10 cellular contexts compared by ENCODE assay signal in genomic region chr11:117218133-117218915, GRCh38. TPM values are rescaled to one million over a fixed set of nuclear protein-coding genes. Genes with fewer than 3 reads are reported as not detected.
DNase-seq lines count a peak whose midpoint lies in the region; ATAC-seq, FAIRE-seq and TF ChIP-seq lines count a peak whose summit lies in the region.
"Had no signal": no experiment of that assay in that cellular context is flagged by ENCODE, and none has a peak within 500 bp of the region (broad histone marks: within the 10 kb centered on the region; RNA-seq: fewer than 3 reads in every experiment).

No MANE protein-coding gene starts in this region.

- peak overlapping the region; percentile 7 for H3K27ac Mint-ChIP-seq in activated T-helper 1 cell treated with anti-CD3 and anti-CD28 coated beads, Interleukin-12 subunit alpha, Interleukin-12 subunit beta, Interleukin-2, Interleukin-4 antibody, amounts not matched to agents 30 ng/mL and 10 ng/mL and 1 ng/mL, durations not matched to agents 14 hours and 24 hours and 36 hours
- peak overlapping the region; percentile 65 for H3K27ac Mint-ChIP-seq in memory B cell
- H3K27ac Mint-ChIP-seq in stimulated activated naive B cell treated with anti-CD40 and anti-IgM and Interleukin-4, amounts not matched to agents 10 μg/mL and 1 μg/mL and 100 μg/mL, for 72 hours, result peak overlapping the region; percentile 44

- no peaks in the 10 kb centered on the region for H3K27me3 ChIP-seq in dorsolateral prefrontal cortex

- peaks cover 56% of the 10 kb centered on the region for H3K36me3 Mint-ChIP-seq in activated T-helper 1 cell treated with anti-CD3 and anti-CD28 coated beads, Interleukin-12 subunit alpha, Interleukin-12 subunit beta, Interleukin-2, Interleukin-4 antibody, amounts not matched to agents 30 ng/mL and 10 ng/mL and 1 ng/mL, durations not matched to agents 14 hours and 24 hours and 36 hours (ENCODE audit: low read depth)
- H3K36me3 Mint-ChIP-seq in memory B cell, result peaks cover 43% of the 10 kb centered on the region
- H3K36me3 Mint-ChIP-seq in stimulated activated naive B cell treated with anti-CD40 and anti-IgM and Interleukin-4, amounts not matched to agents 10 μg/mL and 1 μg/mL and 100 μg/mL, for 72 hours, result peaks cover 50 to 71% of the 10 kb centered on the region in 2 donors

- FAIRE-seq in GM19239 (lab: Jason Lieb, UNC), result no peak
- FAIRE-seq: GM12892 had no signal

- H3K4me1 Mint-ChIP-seq in activated T-helper 1 cell treated with anti-CD3 and anti-CD28 coated beads, Interleukin-12 subunit alpha, Interleukin-12 subunit beta, Interleukin-2, Interleukin-4 antibody, amounts not matched to agents 30 ng/mL and 10 ng/mL and 1 ng/mL, durations not matched to agents 14 hours and 24 hours and 36 hours (ENCODE audit: low read depth), result peaks cover 16% of the 10 kb centered on the region
- peaks cover 7% of the 10 kb centered on the region for H3K4me1 Mint-ChIP-seq in memory B cell
- H3K4me1 Mint-ChIP-seq in stimulated activated naive B cell treated with anti-CD40 and anti-IgM and Interleukin-4, amounts not matched to agents 10 μg/mL and 1 μg/mL and 100 μg/mL, for 72 hours, result peaks cover 3 to 12% of the 10 kb centered on the region in 2 donors

- H3K4me3 Mint-ChIP-seq in activated T-helper 1 cell treated with anti-CD3 and anti-CD28 coated beads, Interleukin-12 subunit alpha, Interleukin-12 subunit beta, Interleukin-2, Interleukin-4 antibody, amounts not matched to agents 30 ng/mL and 10 ng/mL and 1 ng/mL, durations not matched to agents 14 hours and 24 hours and 36 hours, result no peak overlapping the region
- H3K4me3 Mint-ChIP-seq in memory B cell, result no peak overlapping the region
- no peak overlapping the region for H3K4me3 Mint-ChIP-seq in stimulated activated naive B cell treated with anti-CD40 and anti-IgM and Interleukin-4, amounts not matched to agents 10 μg/mL and 1 μg/mL and 100 μg/mL, for 72 hours

- intact Hi-C loops in activated T-helper 1 cell treated with anti-CD3 and anti-CD28 coated beads, Interleukin-12 subunit alpha, Interleukin-12 subunit beta, Interleukin-2, Interleukin-4 antibody, amounts not matched to agents 30 ng/mL and 10 ng/mL and 1 ng/mL, durations not matched to agents 14 hours and 24 hours and 36 hours (cut with micrococcal nuclease), result no loop called here
- intact Hi-C loops in dorsolateral prefrontal cortex (cut with DNase I), result loop anchor here in 1 of 2 donors (5.0 kb wide), 1 partner anchor 36 kb away; no protein-coding TSS in a partner anchor

- H3K9me3 Mint-ChIP-seq in activated T-helper 1 cell treated with anti-CD3 and anti-CD28 coated beads, Interleukin-12 subunit alpha, Interleukin-12 subunit beta, Interleukin-2, Interleukin-4 antibody, amounts not matched to agents 30 ng/mL and 10 ng/mL and 1 ng/mL, durations not matched to agents 14 hours and 24 hours and 36 hours, result no peaks in the 10 kb centered on the region
- no peaks in the 10 kb centered on the region for H3K9me3 Mint-ChIP-seq in memory B cell
- no peaks in the 10 kb centered on the region for H3K9me3 Mint-ChIP-seq in stimulated activated naive B cell treated with anti-CD40 and anti-IgM and Interleukin-4, amounts not matched to agents 10 μg/mL and 1 μg/mL and 100 μg/mL, for 72 hours

- H3K27me3 Mint-ChIP-seq in activated T-helper 1 cell treated with anti-CD3 and anti-CD28 coated beads, Interleukin-12 subunit alpha, Interleukin-12 subunit beta, Interleukin-2, Interleukin-4 antibody, amounts not matched to agents 30 ng/mL and 10 ng/mL and 1 ng/mL, durations not matched to agents 14 hours and 24 hours and 36 hours (ENCODE audit: insufficient read depth), result no peaks in the 10 kb centered on the region
- H3K27me3 Mint-ChIP-seq in memory B cell, result no peaks in the 10 kb centered on the region
- H3K27me3 Mint-ChIP-seq in stimulated activated naive B cell treated with anti-CD40 and anti-IgM and Interleukin-4, amounts not matched to agents 10 μg/mL and 1 μg/mL and 100 μg/mL, for 72 hours, result no peaks in the 10 kb centered on the region

- H3K4me3 ChIP-seq in dorsolateral prefrontal cortex, result peak overlapping the region in 1 of 59 donors; percentile 0

- peak overlapping the region in 46 of 59 donors; percentile 11 to 90 (median 51) for H3K27ac ChIP-seq in dorsolateral prefrontal cortex

- no peak for DNase-seq in activated T-helper 1 cell treated with anti-CD3 and anti-CD28 coated beads, Interleukin-12 subunit alpha, Interleukin-12 subunit beta, Interleukin-2, Interleukin-4 antibody, amounts not matched to agents 30 ng/mL and 10 ng/mL and 1 ng/mL, durations not matched to agents 14 hours and 24 hours and 36 hours (ENCODE audit: low spot score)
- DNase-seq in dorsolateral prefrontal cortex (peak in 1 of 10 donors; percentile 7), memory B cell (ENCODE audit: low spot score in 2 of 2) (no peak), OCI-M2 (lab: John Stamatoyannopoulos, UW; ENCODE audit: unreplicated experiment) (no peak), GM19239 (ENCODE audit: insufficient read length, low spot score) (no peak), hippocampal formation (lab: John Stamatoyannopoulos, UW) (no peak)
- DNase-seq in stimulated activated naive B cell treated with anti-CD40 and anti-IgM and Interleukin-4, amounts not matched to agents 10 μg/mL and 1 μg/mL and 100 μg/mL, for 72 hours, result no peak
- DNase-seq: NCI-H146 had no signal

- ATAC-seq in memory B cell (ENCODE audit: low read depth), result no peak
- ATAC-seq in stimulated activated naive B cell treated with anti-CD40 and anti-IgM and Interleukin-4, amounts not matched to agents 10 μg/mL and 1 μg/mL and 100 μg/mL, for 72 hours (replicated peaks), result no peak
- no peak for ATAC-seq in GM18868 (IDR thresholded peaks at IDR 0.05; ENCODE audit: unreplicated experiment)

- TF ChIP-seq CTCF in dorsolateral prefrontal cortex (IDR thresholded peaks at IDR 0.05 in 54 of 56, conservative IDR thresholded peaks at IDR 0.05 in 2 of 56; ENCODE audit: low read depth in 1 of 56, partially characterized antibody in 56 of 56), result no peak

RNA-seq across cellular contexts. Expression of gene PCSK7, which starts 13.5 kb away (rescaled TPM):
- 151 and 154 TPM in 2 replicates for total RNA-seq in activated T-helper 1 cell treated with anti-CD3 and anti-CD28 coated beads, Interleukin-12 subunit alpha, Interleukin-12 subunit beta, Interleukin-2, Interleukin-4 antibody, amounts not matched to agents 30 ng/mL and 10 ng/mL and 1 ng/mL, durations not matched to agents 14 hours and 24 hours and 36 hours
- 100 to 1,000 TPM in 1 of 120 experiments, 10 to 100 TPM in 119; 41.1 to 101 (median 67.5) TPM for total RNA-seq in dorsolateral prefrontal cortex

RNA-seq across cellular contexts. Expression of gene RNF214, which starts 14.1 kb away (rescaled TPM):
- total RNA-seq in activated T-helper 1 cell treated with anti-CD3 and anti-CD28 coated beads, Interleukin-12 subunit alpha, Interleukin-12 subunit beta, Interleukin-2, Interleukin-4 antibody, amounts not matched to agents 30 ng/mL and 10 ng/mL and 1 ng/mL, durations not matched to agents 14 hours and 24 hours and 36 hours, result 18.5 and 26.3 TPM in 2 replicates
- total RNA-seq in dorsolateral prefrontal cortex, result 10 to 100 TPM; 29.4 to 57.9 (median 42.5) TPM

RNA-seq across cellular contexts. Expression of gene TAGLN, which starts 19.2 kb away (rescaled TPM):
- total RNA-seq in activated T-helper 1 cell treated with anti-CD3 and anti-CD28 coated beads, Interleukin-12 subunit alpha, Interleukin-12 subunit beta, Interleukin-2, Interleukin-4 antibody, amounts not matched to agents 30 ng/mL and 10 ng/mL and 1 ng/mL, durations not matched to agents 14 hours and 24 hours and 36 hours, result 2.9 and 4.6 TPM in 2 replicates
- 1,000 to 10,000 TPM in 1 of 120 experiments, 100 to 1,000 TPM in 34, 10 to 100 TPM in 85; 19.4 to 1,046 (median 66.3) TPM for total RNA-seq in dorsolateral prefrontal cortex

RNA-seq across cellular contexts. Expression of gene SIDT2, which starts 39.8 kb away (rescaled TPM):
- 24.3 and 32.2 TPM in 2 replicates for total RNA-seq in activated T-helper 1 cell treated with anti-CD3 and anti-CD28 coated beads, Interleukin-12 subunit alpha, Interleukin-12 subunit beta, Interleukin-2, Interleukin-4 antibody, amounts not matched to agents 30 ng/mL and 10 ng/mL and 1 ng/mL, durations not matched to agents 14 hours and 24 hours and 36 hours
- total RNA-seq in dorsolateral prefrontal cortex, result 100 to 1,000 TPM in 5 of 120 experiments, 10 to 100 TPM in 115; 44.3 to 113 (median 69.8) TPM

Comparison
In these comparisons a context has a peak if more than half of its experiments do, and no peak if none do; other contexts are left out.
1. H3K27ac Mint-ChIP-seq: peak in every context shown above with its lines; median percentile 65 in memory B cell; 44 in stimulated activated naive B cell treated with anti-CD40 and anti-IgM and Interleukin-4, amounts not matched to agents 10 μg/mL and 1 μg/mL and 100 μg/mL, for 72 hours; 7 in activated T-helper 1 cell treated with anti-CD3 and anti-CD28 coated beads, Interleukin-12 subunit alpha, Interleukin-12 subunit beta, Interleukin-2, Interleukin-4 antibody, amounts not matched to agents 30 ng/mL and 10 ng/mL and 1 ng/mL, durations not matched to agents 14 hours and 24 hours and 36 hours.